10 cellular contexts compared by ENCODE assay signal in genomic region chr4:185847352-185848078, GRCh38. TPM values are rescaled to one million over a fixed set of nuclear protein-coding genes. Genes with fewer than 3 reads are reported as not detected.
DNase-seq lines count a peak whose midpoint lies in the region; ATAC-seq, FAIRE-seq and TF ChIP-seq lines count a peak whose summit lies in the region.
"Had no signal": no experiment of that assay in that cellular context is flagged by ENCODE, and none has a peak within 500 bp of the region (broad histone marks: within the 10 kb centered on the region; RNA-seq: fewer than 3 reads in every experiment).

No MANE protein-coding gene starts in this region.

- no peak overlapping the region for H3K4me3 ChIP-seq in A549

- 0 out of 5 replicates have a peak, but pooled peaks of 1 of the 2 experiments have one; percentile 2 for TF ChIP-seq RAD21 in A549 (conservative IDR thresholded peaks at IDR 0.05 in 1 of 2, IDR thresholded peaks at IDR 0.05 in 1 of 2)

- TF ChIP-seq EP300 in A549 (IDR thresholded peaks at IDR 0.05), result no peak

- no peak overlapping the region for H3K4me3 Mint-ChIP-seq in activated T-helper 1 cell treated with anti-CD3 and anti-CD28 coated beads, Interleukin-12 subunit alpha, Interleukin-12 subunit beta, Interleukin-2, Interleukin-4 antibody, amounts not matched to agents 30 ng/mL and 10 ng/mL and 1 ng/mL, durations not matched to agents 14 hours and 24 hours and 36 hours

- peak overlapping the region; percentile 50 for H3K4me2 ChIP-seq in A549

- H3K4me1 ChIP-seq in A549, result peaks cover 15% of the 10 kb centered on the region

- no peak for TF ChIP-seq POLR2A in A549 (IDR thresholded peaks at IDR 0.05; ENCODE audit: low read length)

- intact Hi-C loops in activated T-helper 1 cell treated with anti-CD3 and anti-CD28 coated beads, Interleukin-12 subunit alpha, Interleukin-12 subunit beta, Interleukin-2, Interleukin-4 antibody, amounts not matched to agents 30 ng/mL and 10 ng/mL and 1 ng/mL, durations not matched to agents 14 hours and 24 hours and 36 hours (cut with micrococcal nuclease), result no loop called here

- 32% methylated on average over 13 of the region's 13 CpGs for WGBS in A549 (ENCODE audit: missing lambda C conversion rate)

- CTCF ChIA-PET in A549 (lab: Yijun Ruan, JAX), result no interaction called here

- DNase-seq in A549 (ENCODE audit: low read depth in 1 of 2, low spot score in 1 of 2) (peak; percentile 38 to 77), HS-27A (ENCODE audit: low read depth) (peak; percentile 77), astrocyte of the hippocampus (ENCODE audit: low read depth, low spot score) (peak; percentile 34), iris pigment epithelial cell (ENCODE audit: low read depth) (peak; percentile 78), mesenteric fat pad (ENCODE audit: low spot score) (no peak), T-helper 1 cell (no peak), NCI-H2196 treated with DMSO at 0.1 percent for 48 hours (lab: John Stamatoyannopoulos, UW; ENCODE audit: unreplicated experiment) (no peak)
- DNase-seq in activated T-helper 1 cell treated with anti-CD3 and anti-CD28 coated beads, Interleukin-12 subunit alpha, Interleukin-12 subunit beta, Interleukin-2, Interleukin-4 antibody, amounts not matched to agents 30 ng/mL and 10 ng/mL and 1 ng/mL, durations not matched to agents 14 hours and 24 hours and 36 hours (ENCODE audit: low spot score), result no peak

- TF ChIP-seq CTCF in A549 (IDR thresholded peaks at IDR 0.05), result no peak

- no peak for FAIRE-seq in A549 (lab: Jason Lieb, UNC)
- FAIRE-seq: endothelial cell of umbilical vein had no signal

- peak; percentile 94 to 95 for ATAC-seq in A549

- no peak overlapping the region for H3K27ac Mint-ChIP-seq in activated T-helper 1 cell treated with anti-CD3 and anti-CD28 coated beads, Interleukin-12 subunit alpha, Interleukin-12 subunit beta, Interleukin-2, Interleukin-4 antibody, amounts not matched to agents 30 ng/mL and 10 ng/mL and 1 ng/mL, durations not matched to agents 14 hours and 24 hours and 36 hours

- POLR2A ChIA-PET in A549 (lab: Yijun Ruan, JAX), result no interaction called here

- peak overlapping the region; percentile 60 to 70 for H3K27ac ChIP-seq in A549

- H3K9me3 ChIP-seq in A549, result no peaks in the 10 kb centered on the region

- no peaks in the 10 kb centered on the region for H3K4me1 Mint-ChIP-seq in activated T-helper 1 cell treated with anti-CD3 and anti-CD28 coated beads, Interleukin-12 subunit alpha, Interleukin-12 subunit beta, Interleukin-2, Interleukin-4 antibody, amounts not matched to agents 30 ng/mL and 10 ng/mL and 1 ng/mL, durations not matched to agents 14 hours and 24 hours and 36 hours (ENCODE audit: low read depth)

- H3K36me3 Mint-ChIP-seq in activated T-helper 1 cell treated with anti-CD3 and anti-CD28 coated beads, Interleukin-12 subunit alpha, Interleukin-12 subunit beta, Interleukin-2, Interleukin-4 antibody, amounts not matched to agents 30 ng/mL and 10 ng/mL and 1 ng/mL, durations not matched to agents 14 hours and 24 hours and 36 hours (ENCODE audit: low read depth), result no peaks in the 10 kb centered on the region

- H3K9me3 Mint-ChIP-seq in activated T-helper 1 cell treated with anti-CD3 and anti-CD28 coated beads, Interleukin-12 subunit alpha, Interleukin-12 subunit beta, Interleukin-2, Interleukin-4 antibody, amounts not matched to agents 30 ng/mL and 10 ng/mL and 1 ng/mL, durations not matched to agents 14 hours and 24 hours and 36 hours, result no peaks in the 10 kb centered on the region

- H3K27me3 Mint-ChIP-seq in activated T-helper 1 cell treated with anti-CD3 and anti-CD28 coated beads, Interleukin-12 subunit alpha, Interleukin-12 subunit beta, Interleukin-2, Interleukin-4 antibody, amounts not matched to agents 30 ng/mL and 10 ng/mL and 1 ng/mL, durations not matched to agents 14 hours and 24 hours and 36 hours (ENCODE audit: insufficient read depth), result no peaks in the 10 kb centered on the region

TF ChIP-seq in A549, 52 proteins besides CTCF, POLR2A, EP300 and RAD21:
- TF ChIP-seq FOSL2 (IDR thresholded peaks at IDR 0.05), result no peak
- TF ChIP-seq FOSL2 (CRISPR knock-in tag; IDR thresholded peaks at IDR 0.05), result peak; percentile 40
- peak; percentile 58; the same call in 1 of the 2 replicates for TF ChIP-seq GATA3 (IDR thresholded peaks at IDR 0.05; ENCODE audit: borderline replicate concordance)
- peak; percentile 63; the same call in 1 of the 2 replicates for TF ChIP-seq MAX (IDR thresholded peaks at IDR 0.05)
- TF ChIP-seq E2F6 (IDR thresholded peaks at IDR 0.05; ENCODE audit: borderline replicate concordance, low read depth), result peak; percentile 54; the same call in 1 of the 2 replicates
- TF ChIP-seq HEYL (CRISPR knock-in tag; IDR thresholded peaks at IDR 0.05), result no peak
- no peak for TF ChIP-seq BCL3 (IDR thresholded peaks at IDR 0.05)
- TF ChIP-seq HOXA7 (CRISPR knock-in tag; IDR thresholded peaks at IDR 0.05), result no peak
- no peak for TF ChIP-seq PBX3 (IDR thresholded peaks at IDR 0.05)

RNA-seq across cellular contexts. Expression of gene SORBS2, which starts 35.5 kb away (rescaled TPM):
- polyA plus RNA-seq in A549 (2011; rRNA removed) (0.90 and 1.1 TPM in 2 replicates), A549 (2017; fragmentation: RNase III; extraction: RNeasy Plus Mini Kit Qiagen cat#74134 plus additional on column Dnase treatment) (0.11 to 0.23 TPM in 2 of 3 replicates, not detected in the other)
- 0.14 TPM in 1 of 2 replicates, not detected in the other for polyA plus RNA-seq in A549 (2012; cell fraction: cytosol; rRNA removed)
- polyA plus RNA-seq in A549 (2012; cell fraction: nucleus; rRNA removed), result 0.11 and 0.20 TPM in 2 replicates
- 0.45 and 1.1 TPM in 2 replicates for polyA minus RNA-seq in A549 (2011; rRNA and poly(A)+ RNA removed)
- not detected in 2 replicates for total RNA-seq in activated T-helper 1 cell treated with anti-CD3 and anti-CD28 coated beads, Interleukin-12 subunit alpha, Interleukin-12 subunit beta, Interleukin-2, Interleukin-4 antibody, amounts not matched to agents 30 ng/mL and 10 ng/mL and 1 ng/mL, durations not matched to agents 14 hours and 24 hours and 36 hours
- 17.5 TPM for total RNA-seq in mesenteric fat pad
- total RNA-seq: activated CD8-positive, alpha-beta memory T cell treated with anti-CD3 and anti-CD28 coated beads for 36 hours had no signal

Comparison
In these comparisons a context has a peak if more than half of its experiments do, and no peak if none do; other contexts are left out.
1. DNase-seq: peak in A549 (2 of 2), HS-27A (single experiment), astrocyte of the hippocampus (single experiment) and iris pigment epithelial cell (single experiment); none in activated T-helper 1 cell treated with anti-CD3 and anti-CD28 coated beads, Interleukin-12 subunit alpha, Interleukin-12 subunit beta, Interleukin-2, Interleukin-4 antibody, amounts not matched to agents 30 ng/mL and 10 ng/mL and 1 ng/mL, durations not matched to agents 14 hours and 24 hours and 36 hours (single experiment), mesenteric fat pad (single experiment), T-helper 1 cell (0 of 5) and NCI-H2196 treated with DMSO at 0.1 percent for 48 hours (single experiment).
2. RNA of gene SORBS2, which starts 35.5 kb away (total RNA-seq): 17.5 TPM in mesenteric fat pad (single experiment); not detected in activated T-helper 1 cell treated with anti-CD3 and anti-CD28 coated beads, Interleukin-12 subunit alpha, Interleukin-12 subunit beta, Interleukin-2, Interleukin-4 antibody, amounts not matched to agents 30 ng/mL and 10 ng/mL and 1 ng/mL, durations not matched to agents 14 hours and 24 hours and 36 hours; every median in the first group is over 10 times any median in the second.